ENCODE assay signal across 8 cellular contexts in the genomic region with DNA sequence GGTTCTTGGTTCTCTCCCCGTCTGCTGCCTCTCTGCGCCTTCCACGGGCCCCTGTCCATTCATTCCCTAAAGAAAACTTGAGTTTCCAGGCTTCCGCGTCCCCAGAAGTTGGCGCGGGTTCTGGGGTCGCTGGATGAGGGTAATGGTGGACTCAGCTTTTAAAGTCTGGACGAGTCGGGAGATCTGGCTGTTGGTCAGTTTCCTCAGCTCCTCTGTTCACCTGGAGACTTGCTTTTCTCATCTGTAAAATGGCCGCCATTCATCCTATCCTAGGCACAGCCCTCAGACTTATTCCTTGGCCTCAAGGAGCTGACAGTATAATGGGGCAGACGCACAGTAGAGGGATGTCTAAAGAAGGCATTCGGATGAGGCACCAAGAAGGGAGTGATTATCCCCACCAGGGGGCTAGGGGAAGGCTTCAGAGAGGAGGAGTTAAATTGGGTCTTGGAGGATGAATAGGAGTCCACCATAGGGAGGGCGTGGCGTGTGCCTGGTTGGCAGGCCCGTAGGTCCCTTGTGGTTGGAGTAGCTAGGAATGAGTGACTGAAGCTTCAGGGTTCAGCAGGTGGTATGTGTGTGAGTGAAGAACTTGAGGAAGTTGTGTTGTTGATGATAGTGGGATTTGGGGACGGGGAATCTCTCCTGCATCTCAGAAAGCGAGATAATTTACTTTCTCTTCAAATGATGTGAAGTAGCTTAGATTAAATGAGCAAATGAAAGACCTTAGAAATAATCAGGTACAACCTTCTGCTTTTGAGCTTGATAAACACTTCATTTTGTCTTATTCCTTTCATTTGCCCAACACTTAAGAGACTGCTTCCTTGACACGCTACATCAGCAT. TPM values are rescaled to one million over a fixed set of nuclear protein-coding genes. Genes with fewer than 3 reads are reported as not detected.
DNase-seq lines count a peak whose midpoint lies in the region; ATAC-seq and TF ChIP-seq lines count a peak whose summit lies in the region.

No MANE protein-coding gene starts in this region.

- H3K4me3 Mint-ChIP-seq in WTC11, result peak overlapping the region; percentile 94

- peaks cover 0 to 17% (median 4%) of the 10 kb centered on the region in 4 donors for H3K36me3 ChIP-seq in esophagus muscularis mucosa
- H3K36me3 ChIP-seq in neuron (ENCODE audit: insufficient read depth, low read length), result peaks cover 10% of the 10 kb centered on the region

- ATAC-seq in WTC11, result peak; percentile 72
- no peak for ATAC-seq in HG03565 (IDR thresholded peaks at IDR 0.05; ENCODE audit: unreplicated experiment)

- peak; percentile 72 for DNase-seq in Caki2 (ENCODE audit: low read depth)
- peak; percentile 86 for DNase-seq in HT1080 (ENCODE audit: low read depth)
- DNase-seq in WTC11 (ENCODE audit: low spot score), result peak; percentile 81
- no peak for DNase-seq in esophagus muscularis mucosa (ENCODE audit: extremely low spot score)
- no peak for DNase-seq in mesenteric fat pad (ENCODE audit: low spot score)
- no peak for DNase-seq in posterior cingulate gyrus

- POLR2A ChIA-PET in WTC11 (lab: Charles Lee), result interaction anchor here (0.6 to 2.4 kb wide), 9 partner anchors 18 to 326 kb away, joined by 3 to 23 read pairs (median 5); a partner anchor contains a TSS

- intact Hi-C loops in esophagus muscularis mucosa (cut with DNase I) (loop anchor here (5.0 to 10.0 kb wide), 2 partner anchors 36 to 159 kb away; a partner anchor contains a TSS), posterior cingulate gyrus (cut with DNase I) (loop anchor here (1.0 to 5.0 kb wide), 3 partner anchors 32 to 329 kb away; a partner anchor contains a TSS)

- H3K9me3 ChIP-seq in esophagus muscularis mucosa, result no peaks in the 10 kb centered on the region
- H3K9me3 ChIP-seq in neuron (ENCODE audit: low read length), result no peaks in the 10 kb centered on the region

- TF ChIP-seq POLR2A in esophagus muscularis mucosa (IDR thresholded peaks at IDR 0.05; ENCODE audit: low read depth), result no peak

- H3K27ac ChIP-seq in esophagus muscularis mucosa (replicated peaks in 1 of 4), result peak overlapping the region; percentile 86 to 89 (median 88)

- H3K4me1 ChIP-seq in esophagus muscularis mucosa (peaks cover 5 to 32% (median 23%) of the 10 kb centered on the region in 4 donors), neuron (ENCODE audit: insufficient read depth, low read length) (no peaks in the 10 kb centered on the region)

- H3K27me3 Mint-ChIP-seq in WTC11 (ENCODE audit: low read depth), result no peaks in the 10 kb centered on the region

- no peak for TF ChIP-seq CTCF in WTC11 (IDR thresholded peaks at IDR 0.05)
- TF ChIP-seq CTCF in esophagus muscularis mucosa (IDR thresholded peaks at IDR 0.05), result no peak

- H3K36me3 Mint-ChIP-seq in WTC11, result peaks cover 19% of the 10 kb centered on the region

- H3K4me1 Mint-ChIP-seq in WTC11, result peaks cover 20% of the 10 kb centered on the region

- CTCF ChIA-PET in WTC11 (lab: Charles Lee), result interaction anchor here (0.6 to 3.0 kb wide), 37 partner anchors 14 to 1185 kb away, joined by 3 to 50 read pairs (median 4); a partner anchor contains a TSS

- H3K27me3 ChIP-seq in esophagus muscularis mucosa, result no peaks in the 10 kb centered on the region
- no peaks in the 10 kb centered on the region for H3K27me3 ChIP-seq in neuron (ENCODE audit: insufficient read depth, low read length)

- H2AFZ ChIP-seq in neuron (ENCODE audit: low read depth, low read length), result peak overlapping the region; percentile 83

- peak overlapping the region; percentile 98 for H3K27ac Mint-ChIP-seq in WTC11

- H3K9me3 Mint-ChIP-seq in WTC11, result peaks cover 3% of the 10 kb centered on the region; the same call in 1 of the 2 replicates

- WGBS in esophagus muscularis mucosa, result 32% methylated on average over 19 of the region's 19 CpGs

- H3K4me3 ChIP-seq in esophagus muscularis mucosa (peak overlapping the region; percentile 78 to 93 (median 90)), neuron (ENCODE audit: low read length) (peak overlapping the region; percentile 76)

- in situ Hi-C loops in Caki2 (cut with HindIII; ENCODE audit: low pct_unique_long_range_greater_than_20kb, low sequenced_read_pairs), result no loop called here

- TF ChIP-seq EP300 in esophagus muscularis mucosa (IDR thresholded peaks at IDR 0.05), result no peak

TF ChIP-seq in WTC11, 78 proteins besides CTCF, POLR2A, EP300 and RAD21 (continues in another document):
- 0 out of 2 replicates have a peak, but pooled peaks have one; percentile 37 for TF ChIP-seq ZNF396 (CRISPR knock-in tag; IDR thresholded peaks at IDR 0.05; ENCODE audit: borderline replicate concordance)
- TF ChIP-seq, protein P1, sequence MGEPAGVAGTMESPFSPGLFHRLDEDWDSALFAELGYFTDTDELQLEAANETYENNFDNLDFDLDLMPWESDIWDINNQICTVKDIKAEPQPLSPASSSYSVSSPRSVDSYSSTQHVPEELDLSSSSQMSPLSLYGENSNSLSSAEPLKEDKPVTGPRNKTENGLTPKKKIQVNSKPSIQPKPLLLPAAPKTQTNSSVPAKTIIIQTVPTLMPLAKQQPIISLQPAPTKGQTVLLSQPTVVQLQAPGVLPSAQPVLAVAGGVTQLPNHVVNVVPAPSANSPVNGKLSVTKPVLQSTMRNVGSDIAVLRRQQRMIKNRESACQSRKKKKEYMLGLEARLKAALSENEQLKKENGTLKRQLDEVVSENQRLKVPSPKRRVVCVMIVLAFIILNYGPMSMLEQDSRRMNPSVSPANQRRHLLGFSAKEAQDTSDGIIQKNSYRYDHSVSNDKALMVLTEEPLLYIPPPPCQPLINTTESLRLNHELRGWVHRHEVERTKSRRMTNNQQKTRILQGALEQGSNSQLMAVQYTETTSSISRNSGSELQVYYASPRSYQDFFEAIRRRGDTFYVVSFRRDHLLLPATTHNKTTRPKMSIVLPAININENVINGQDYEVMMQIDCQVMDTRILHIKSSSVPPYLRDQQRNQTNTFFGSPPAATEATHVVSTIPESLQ (CRISPR knock-in tag; IDR thresholded peaks at IDR 0.05), result no peak
- TF ChIP-seq, protein P2, sequence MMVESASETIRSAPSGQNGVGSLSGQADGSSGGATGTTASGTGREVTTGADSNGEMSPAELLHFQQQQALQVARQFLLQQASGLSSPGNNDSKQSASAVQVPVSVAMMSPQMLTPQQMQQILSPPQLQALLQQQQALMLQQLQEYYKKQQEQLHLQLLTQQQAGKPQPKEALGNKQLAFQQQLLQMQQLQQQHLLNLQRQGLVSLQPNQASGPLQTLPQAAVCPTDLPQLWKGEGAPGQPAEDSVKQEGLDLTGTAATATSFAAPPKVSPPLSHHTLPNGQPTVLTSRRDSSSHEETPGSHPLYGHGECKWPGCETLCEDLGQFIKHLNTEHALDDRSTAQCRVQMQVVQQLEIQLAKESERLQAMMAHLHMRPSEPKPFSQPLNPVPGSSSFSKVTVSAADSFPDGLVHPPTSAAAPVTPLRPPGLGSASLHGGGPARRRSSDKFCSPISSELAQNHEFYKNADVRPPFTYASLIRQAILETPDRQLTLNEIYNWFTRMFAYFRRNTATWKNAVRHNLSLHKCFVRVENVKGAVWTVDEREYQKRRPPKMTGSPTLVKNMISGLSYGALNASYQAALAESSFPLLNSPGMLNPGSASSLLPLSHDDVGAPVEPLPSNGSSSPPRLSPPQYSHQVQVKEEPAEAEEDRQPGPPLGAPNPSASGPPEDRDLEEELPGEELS (CRISPR knock-in tag; IDR thresholded peaks at IDR 0.05), result no peak; the same call in 1 of the 2 replicates
- TF ChIP-seq, protein P3, sequence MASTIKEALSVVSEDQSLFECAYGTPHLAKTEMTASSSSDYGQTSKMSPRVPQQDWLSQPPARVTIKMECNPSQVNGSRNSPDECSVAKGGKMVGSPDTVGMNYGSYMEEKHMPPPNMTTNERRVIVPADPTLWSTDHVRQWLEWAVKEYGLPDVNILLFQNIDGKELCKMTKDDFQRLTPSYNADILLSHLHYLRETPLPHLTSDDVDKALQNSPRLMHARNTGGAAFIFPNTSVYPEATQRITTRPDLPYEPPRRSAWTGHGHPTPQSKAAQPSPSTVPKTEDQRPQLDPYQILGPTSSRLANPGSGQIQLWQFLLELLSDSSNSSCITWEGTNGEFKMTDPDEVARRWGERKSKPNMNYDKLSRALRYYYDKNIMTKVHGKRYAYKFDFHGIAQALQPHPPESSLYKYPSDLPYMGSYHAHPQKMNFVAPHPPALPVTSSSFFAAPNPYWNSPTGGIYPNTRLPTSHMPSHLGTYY (CRISPR knock-in tag; IDR thresholded peaks at IDR 0.05), result no peak
- TF ChIP-seq ZNF138 (CRISPR knock-in tag; conservative IDR thresholded peaks at IDR 0.05), result no peak
- TF ChIP-seq, protein P4, sequence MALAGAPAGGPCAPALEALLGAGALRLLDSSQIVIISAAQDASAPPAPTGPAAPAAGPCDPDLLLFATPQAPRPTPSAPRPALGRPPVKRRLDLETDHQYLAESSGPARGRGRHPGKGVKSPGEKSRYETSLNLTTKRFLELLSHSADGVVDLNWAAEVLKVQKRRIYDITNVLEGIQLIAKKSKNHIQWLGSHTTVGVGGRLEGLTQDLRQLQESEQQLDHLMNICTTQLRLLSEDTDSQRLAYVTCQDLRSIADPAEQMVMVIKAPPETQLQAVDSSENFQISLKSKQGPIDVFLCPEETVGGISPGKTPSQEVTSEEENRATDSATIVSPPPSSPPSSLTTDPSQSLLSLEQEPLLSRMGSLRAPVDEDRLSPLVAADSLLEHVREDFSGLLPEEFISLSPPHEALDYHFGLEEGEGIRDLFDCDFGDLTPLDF (CRISPR knock-in tag; IDR thresholded peaks at IDR 0.05), result no peak

RNA-seq across cellular contexts. Expression of a gene that starts 0.7 kb away (rescaled TPM):
- 16.3 and 20.7 TPM in 2 replicates for total RNA-seq in Caki2 (2014; rRNA removed; shearing (Covaris generic); ENCODE audit: low replicate concordance)
- total RNA-seq in HT1080 (2014; rRNA removed; shearing (Covaris generic)), result 18.9 and 25.3 TPM in 2 replicates
- polyA plus RNA-seq in HT1080 (2015; cell fraction: cytosol; rRNA removed), result 48.0 and 53.4 TPM in 2 replicates
- 66.4 and 67.6 TPM in 2 replicates for polyA plus RNA-seq in HT1080 (2015; cell fraction: nucleus; rRNA removed)
- total RNA-seq in WTC11 (2021) (59.7 to 71.7 TPM (median 65.5 TPM) in 3 replicates), esophagus muscularis mucosa (10 to 100 TPM; 35.5 to 47.0 (median 38.1) TPM), mesenteric fat pad (61.2 TPM)

RNA-seq across cellular contexts. Expression of a gene that starts 32.4 kb away (rescaled TPM):
- total RNA-seq in Caki2 (2014; rRNA removed; shearing (Covaris generic); ENCODE audit: low replicate concordance), result 8.6 and 10.1 TPM in 2 replicates
- 12.8 and 17.4 TPM in 2 replicates for total RNA-seq in HT1080 (2014; rRNA removed; shearing (Covaris generic))
- polyA plus RNA-seq in HT1080 (2015; cell fraction: cytosol; rRNA removed), result 17.6 and 23.6 TPM in 2 replicates
- 24.4 and 31.8 TPM in 2 replicates for polyA plus RNA-seq in HT1080 (2015; cell fraction: nucleus; rRNA removed)
- total RNA-seq in WTC11 (2021) (17.9 to 23.9 TPM (median 19.5 TPM) in 3 replicates), esophagus muscularis mucosa (10 to 100 TPM; 14.0 to 16.1 (median 15.1) TPM), mesenteric fat pad (12.7 TPM)

RNA-seq across cellular contexts. Expression of a gene that starts 34.3 kb away (rescaled TPM):
- 85.5 and 97.7 TPM in 2 replicates for total RNA-seq in Caki2 (2014; rRNA removed; shearing (Covaris generic); ENCODE audit: low replicate concordance)
- total RNA-seq in HT1080 (2014; rRNA removed; shearing (Covaris generic)), result 34.6 and 45.7 TPM in 2 replicates
- 36.8 and 43.5 TPM in 2 replicates for polyA plus RNA-seq in HT1080 (2015; cell fraction: cytosol; rRNA removed)
- 15.1 and 16.3 TPM in 2 replicates for polyA plus RNA-seq in HT1080 (2015; cell fraction: nucleus; rRNA removed)
- 58.3 to 65.7 TPM (median 60.6 TPM) in 3 replicates for total RNA-seq in WTC11 (2021)
- total RNA-seq in esophagus muscularis mucosa, result 100 to 1,000 TPM in 3 of 4 donors, 10 to 100 TPM in 1; 90.9 to 124 (median 109) TPM
- 55.9 TPM for total RNA-seq in mesenteric fat pad

Comparison
In these comparisons a context has a peak if more than half of its experiments do, and no peak if none do; other contexts are left out.
1. DNase-seq: peak in Caki2 (single experiment), HT1080 (single experiment) and WTC11 (single experiment); none in esophagus muscularis mucosa (single experiment), mesenteric fat pad (single experiment) and posterior cingulate gyrus (0 of 10).